8 cellular contexts compared by ENCODE assay signal in genomic region chr11:31106963-31107576, GRCh38.
DNase-seq lines count a peak whose midpoint lies in the region; ATAC-seq and TF ChIP-seq lines count a peak whose summit lies in the region.

No MANE protein-coding gene starts in this region.

- no peak for TF ChIP-seq POLR2A in adrenal gland (IDR thresholded peaks at IDR 0.05)

- TF ChIP-seq CTCF in adrenal gland (IDR thresholded peaks at IDR 0.05) (peak; percentile 45 to 59 (median 54)), hepatocyte (IDR thresholded peaks at IDR 0.05; ENCODE audit: poor library complexity) (peak; percentile 70), smooth muscle cell (IDR thresholded peaks at IDR 0.05; ENCODE audit: borderline replicate concordance, insufficient read depth, poor library complexity, severe bottlenecking) (peak; percentile 69)

- H3K9me3 ChIP-seq in adrenal gland (replicated peaks in 1 of 3) (no peaks in the 10 kb centered on the region), hepatocyte (ENCODE audit: low read depth) (no peaks in the 10 kb centered on the region), smooth muscle cell (replicated peaks; ENCODE audit: low read depth) (no peaks in the 10 kb centered on the region)

- no peaks in the 10 kb centered on the region for H4K20me1 ChIP-seq in hepatocyte (ENCODE audit: insufficient read depth, poor library complexity, severe bottlenecking)
- no peaks in the 10 kb centered on the region for H4K20me1 ChIP-seq in smooth muscle cell (ENCODE audit: low read depth)

- WGBS in adrenal gland, 4 donors = 8 to 30% (median 15%) methylated on average over 5 of the region's 5 CpGs
- WGBS in hepatocyte (ENCODE audit: low lambda C conversion rate, missing lambda C conversion rate) = 3% methylated on average over 5 of the region's 5 CpGs
- WGBS in smooth muscle cell (ENCODE audit: low lambda C conversion rate) = 12% methylated on average over 5 of the region's 5 CpGs

- no peak overlapping the region for H2AFZ ChIP-seq in hepatocyte
- no peak overlapping the region for H2AFZ ChIP-seq in smooth muscle cell (ENCODE audit: low read depth)

- no peak overlapping the region for H3K9ac ChIP-seq in smooth muscle cell (ENCODE audit: low read depth)

- intact Hi-C loops in adrenal gland (cut with DNase I) = no loop called here

- H3K9me2 ChIP-seq in hepatocyte (replicated peaks; ENCODE audit: insufficient read depth) = no peaks in the 10 kb centered on the region

- H3K27me3 ChIP-seq in adrenal gland (no peaks in the 10 kb centered on the region), hepatocyte (no peaks in the 10 kb centered on the region), smooth muscle cell (ENCODE audit: low read depth) (no peaks in the 10 kb centered on the region)

- no peak overlapping the region for H3K27ac ChIP-seq in adrenal gland
- H3K27ac ChIP-seq in hepatocyte = no peak overlapping the region
- H3K27ac ChIP-seq in smooth muscle cell (ENCODE audit: low read depth) = no peak overlapping the region

- DNase-seq in GDM1 (lab: John Stamatoyannopoulos, UW) (peak; percentile 2), Kasumi-1 (lab: John Stamatoyannopoulos, UW) (peak; percentile 74 to 76), RPMI7951 (ENCODE audit: low read depth) (peak; percentile 45), adrenal gland (peak; percentile 15 to 74 (median 59)), hepatocyte (ENCODE audit: low spot score) (peak; percentile 73), smooth muscle cell (lab: John Stamatoyannopoulos, UW; ENCODE audit: unreplicated experiment) (no peak)

- H3K4me2 ChIP-seq in hepatocyte = no peak overlapping the region
- no peak overlapping the region for H3K4me2 ChIP-seq in smooth muscle cell

- peak; percentile 89 for ATAC-seq in GM21619 (IDR thresholded peaks at IDR 0.05; ENCODE audit: unreplicated experiment)
- ATAC-seq in HG02973 (IDR thresholded peaks at IDR 0.05; ENCODE audit: unreplicated experiment) = no peak

- H3K4me3 ChIP-seq in adrenal gland (no peak overlapping the region), hepatocyte (no peak overlapping the region), smooth muscle cell (no peak overlapping the region)

- H3K79me2 ChIP-seq in hepatocyte = no peaks in the 10 kb centered on the region
- no peaks in the 10 kb centered on the region for H3K79me2 ChIP-seq in smooth muscle cell (ENCODE audit: low read depth)

- no peaks in the 10 kb centered on the region for H3F3A ChIP-seq in smooth muscle cell (ENCODE audit: low read depth)

- no peaks in the 10 kb centered on the region for H3K4me1 ChIP-seq in adrenal gland (replicated peaks in 1 of 2)
- no peaks in the 10 kb centered on the region for H3K4me1 ChIP-seq in hepatocyte (ENCODE audit: insufficient read depth)
- H3K4me1 ChIP-seq in smooth muscle cell (ENCODE audit: low read depth) = peaks cover 11% of the 10 kb centered on the region

- H3K36me3 ChIP-seq in adrenal gland (replicated peaks in 1 of 2) = no peaks in the 10 kb centered on the region
- H3K36me3 ChIP-seq in hepatocyte (replicated peaks; ENCODE audit: insufficient read depth, low read depth) = no peaks in the 10 kb centered on the region
- no peaks in the 10 kb centered on the region for H3K36me3 ChIP-seq in smooth muscle cell (ENCODE audit: low read depth)
